1 cellular context compared by ENCODE assay signal in the genomic region with DNA sequence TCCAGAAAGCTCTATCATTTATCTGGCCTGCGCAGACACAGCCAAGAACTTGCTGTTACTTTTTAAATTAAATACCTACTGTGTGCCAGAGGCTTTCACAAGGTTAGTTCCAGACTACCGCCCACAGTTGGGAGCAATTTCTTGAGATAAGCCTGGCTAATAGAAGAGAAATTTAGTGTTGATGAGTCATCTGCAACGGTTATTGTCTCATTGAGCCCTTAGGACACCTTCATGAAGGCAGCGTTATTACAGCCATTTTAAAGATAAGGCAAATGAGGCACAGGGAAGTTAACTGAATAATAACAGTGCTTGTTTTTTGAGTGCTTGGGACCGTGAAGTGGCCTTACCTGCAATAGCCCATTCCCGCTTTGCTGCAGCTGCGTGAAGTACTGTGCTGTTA.
TF ChIP-seq lines count a peak whose summit lies in the region.

No MANE protein-coding gene starts in this region.

TF ChIP-seq in GM23338, 12 proteins besides CTCF, POLR2A, EP300 and RAD21 (continued from another document):
- no peak for TF ChIP-seq ZNF462 (CRISPR knock-in tag; IDR thresholded peaks at IDR 0.05)
